Comparison of ENCODE assay signal across 1 cellular context in the genomic region with DNA sequence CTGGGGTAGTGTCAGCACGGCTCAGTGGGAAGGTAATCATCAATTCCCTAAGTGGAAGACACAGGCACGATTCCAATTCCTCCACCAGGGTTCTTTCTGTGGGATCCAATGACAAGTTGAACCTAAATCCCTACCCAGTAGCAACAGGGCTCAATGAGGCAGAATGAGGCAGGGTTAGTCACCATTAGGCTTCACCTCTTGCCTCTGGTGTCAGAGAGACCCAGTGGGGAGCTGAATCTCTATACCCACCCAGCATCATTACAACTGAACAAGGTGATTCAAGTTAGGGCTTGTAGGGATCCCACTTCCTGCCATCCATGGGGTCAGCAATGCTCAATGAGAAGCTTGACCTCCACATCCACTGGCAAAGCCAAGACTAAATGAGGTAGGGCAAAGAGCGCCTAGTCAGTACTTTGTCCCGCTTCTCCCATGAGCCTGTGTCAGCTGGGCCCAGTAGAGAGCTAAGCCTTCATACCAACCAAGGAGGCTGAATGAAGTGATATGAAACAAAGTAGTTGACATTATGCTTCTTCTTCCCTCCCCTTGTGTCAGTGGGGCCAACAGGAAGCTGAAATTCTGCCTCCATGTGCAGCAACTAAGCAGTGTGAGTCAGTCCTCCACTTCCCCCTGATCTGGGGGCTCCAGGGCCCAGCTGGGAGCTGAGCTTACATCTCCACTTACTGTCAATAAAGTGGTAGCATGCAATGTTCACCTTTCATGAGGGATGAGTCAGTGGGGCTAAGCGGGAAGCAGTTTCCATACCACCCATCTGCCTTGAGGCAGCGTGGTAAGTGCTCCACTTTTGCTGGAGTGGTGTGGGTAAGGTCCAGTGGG.
TF ChIP-seq lines count a peak whose summit lies in the region.

No MANE protein-coding gene starts in this region.

TF ChIP-seq in GM23338, 12 proteins besides CTCF, POLR2A, EP300 and RAD21 (continued from another document):
- TF ChIP-seq REST (IDR thresholded peaks at IDR 0.05; ENCODE audit: unreplicated experiment) (no peak), STAT1 (IDR thresholded peaks at IDR 0.05; ENCODE audit: unreplicated experiment) (no peak), CREB1 (CRISPR knock-in tag; IDR thresholded peaks at IDR 0.05; ENCODE audit: low read depth) (no peak), EZH2 (IDR thresholded peaks at IDR 0.05; ENCODE audit: low read depth, unreplicated experiment) (no peak), EZH2phosphoT487 (IDR thresholded peaks at IDR 0.05; ENCODE audit: unreplicated experiment) (no peak), ZNF331 (CRISPR knock-in tag; IDR thresholded peaks at IDR 0.05; ENCODE audit: low read depth) (no peak), NANOG (IDR thresholded peaks at IDR 0.05; ENCODE audit: borderline replicate concordance) (no peak)
